In genomic region chr14:99015833-99016232, GRCh38 we compare ENCODE assay signal across 25 cellular contexts.
"Had no signal": no experiment of that assay in that cellular context is flagged by ENCODE, and none has a peak within 500 bp of the region (broad histone marks: within the 10 kb centered on the region; RNA-seq: fewer than 3 reads in every experiment).

No MANE protein-coding gene starts in this region.

- H3K36me3 ChIP-seq: SJCRH30 had no signal

- H3K27me3 ChIP-seq: body of pancreas, SJCRH30 had no signal

- H3K9me3 ChIP-seq: body of pancreas, SJCRH30, SK-N-SH had no signal

- H3K27ac ChIP-seq: body of pancreas, SJCRH30, VCaP had no signal

- H3K4me2 ChIP-seq: SK-N-SH had no signal

- ATAC-seq: body of pancreas, Panc1 had no signal

- H3K4me3 ChIP-seq: body of pancreas, SJCRH30 had no signal

- DNase-seq: activated CD4-positive, alpha-beta memory T cell treated with anti-CD3 and anti-CD28 coated beads, Interleukin-2, amount 10 ng/mL, durations not matched to agents 7 days and 5 days; activated CD4-positive, alpha-beta T cell treated with anti-CD3 and anti-CD28 coated beads, Interleukin-2, amount 50 U/mL, for 1 hour; activated CD4-positive, CD25-positive, alpha-beta regulatory T cell; activated naive CD4-positive, alpha-beta T cell; activated T-cell treated with anti-CD3 and anti-CD28 coated beads for 4 hours; activated T-cell treated with anti-CD3 and anti-CD28 coated beads, Interleukin-2, amount 50 U/mL, for 48 hours; aorta; body of pancreas; IMR-90; Kasumi-1; KBM-7; NCI-H1048; NCI-H1436 treated with DMSO at 0.1 percent for 48 hours; NCI-H187; NCI-H2081; NCI-H345; NCI-H510A; NCI-H526 treated with DMSO at 0.1 percent for 48 hours; Right ventricle myocardium superior; RPMI8226; SJCRH30; SK-N-SH; T-helper 1 cell had no signal

- H3K9me2 ChIP-seq: SK-N-SH had no signal

- H3K4me1 ChIP-seq: body of pancreas, SJCRH30 had no signal
